ENCODE assay signal across 13 cellular contexts in the genomic region with DNA sequence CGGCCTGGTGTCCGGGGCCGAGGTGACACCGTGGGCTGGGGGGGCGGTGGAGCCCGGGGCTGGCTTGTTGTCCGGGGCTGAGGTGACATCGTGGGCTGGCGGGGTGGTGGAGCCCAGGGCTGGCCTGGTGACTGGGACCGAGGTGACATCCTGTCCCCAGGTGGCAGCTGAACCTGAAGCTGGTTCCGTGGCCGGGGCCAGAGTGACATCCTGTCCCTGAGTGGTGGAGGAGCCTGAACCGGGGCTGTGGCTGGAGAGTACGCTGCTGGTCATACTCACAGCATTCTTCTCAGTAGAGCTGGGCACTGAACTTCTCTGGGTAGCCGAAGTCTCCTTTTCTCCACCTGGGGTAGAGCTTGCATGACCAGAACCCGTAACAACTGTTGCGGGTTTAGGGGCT. TPM values are rescaled to one million over a fixed set of nuclear protein-coding genes. Genes with fewer than 3 reads are reported as not detected.
A peak's percentile ranks its signal among the peaks of the same experiment; 100 is the strongest.
DNase-seq lines count a peak whose midpoint lies in the region; ATAC-seq and TF ChIP-seq lines count a peak whose summit lies in the region.
"Had no signal": no experiment of that assay in that cellular context is flagged by ENCODE, and none has a peak within 500 bp of the region (broad histone marks: within the 10 kb centered on the region; RNA-seq: fewer than 3 reads in every experiment).

No MANE protein-coding gene starts in this region.

- no peaks in the 10 kb centered on the region for H3K36me3 Mint-ChIP-seq in activated naive CD4-positive, alpha-beta T cell treated with anti-CD3 and anti-CD28 coated beads, Interleukin-2, amount 50 U/mL, for 24 hours
- H3K36me3 Mint-ChIP-seq in activated naive CD8-positive, alpha-beta T cell treated with anti-CD3 and anti-CD28 coated beads for 36 hours: peaks cover 6% of the 10 kb centered on the region

- no peaks in the 10 kb centered on the region for H3K36me3 ChIP-seq in lung (ENCODE audit: control insufficient read depth in 2 of 2, insufficient read depth in 2 of 2, low read length in 2 of 2)
- no peaks in the 10 kb centered on the region for H3K36me3 ChIP-seq in transverse colon
- H3K36me3 ChIP-seq: BE2C, right lobe of liver had no signal

- no peak for DNase-seq in activated naive CD4-positive, alpha-beta T cell treated with anti-CD3 and anti-CD28 coated beads, Interleukin-2, amount 50 U/mL, for 16 hours
- DNase-seq in activated naive CD8-positive, alpha-beta T cell treated with anti-CD3 and anti-CD28 coated beads for 36 hours: no peak
- DNase-seq in lung (ENCODE audit: low spot score): no peak
- peak; percentile 47 for DNase-seq in transverse colon
- DNase-seq in GM03348 (ENCODE audit: low spot score): no peak
- no peak for DNase-seq in CD1c-positive myeloid dendritic cell (ENCODE audit: extremely low spot score)
- DNase-seq in posterior vena cava (ENCODE audit: low spot score): no peak
- DNase-seq: activated B cell treated with CpG ODN at 0.5 μM for 24 hours, anterior cingulate cortex, BE2C, NCI-H1417 treated with DMSO at 0.1 percent for 48 hours had no signal

- H3K27ac ChIP-seq in lung (ENCODE audit: low read depth in 1 of 2, low read length in 1 of 2) (peak overlapping the region in 1 of 2 donors; percentile 73), transverse colon (peak overlapping the region; percentile 92 to 98 (median 95))
- H3K27ac ChIP-seq: right lobe of liver had no signal

- H3K4me3 Mint-ChIP-seq in activated naive CD4-positive, alpha-beta T cell treated with anti-CD3 and anti-CD28 coated beads, Interleukin-2, amount 50 U/mL, for 24 hours: peak overlapping the region; percentile 42
- no peak overlapping the region for H3K4me3 Mint-ChIP-seq in activated naive CD8-positive, alpha-beta T cell treated with anti-CD3 and anti-CD28 coated beads for 36 hours

- no peak for TF ChIP-seq CTCF in lung (IDR thresholded peaks at IDR 0.05; ENCODE audit: control extremely low read depth, extremely low read depth)
- TF ChIP-seq CTCF in transverse colon (IDR thresholded peaks at IDR 0.05): no peak

- in situ Hi-C loops in transverse colon (cut with MboI; ENCODE audit: low pct_ligation_motif_present in 1 of 4, low pct_unique_long_range_greater_than_20kb in 1 of 4, low sequenced_read_pairs in 3 of 4): no loop called here

- intact Hi-C loops in transverse colon (cut with DNase I; ENCODE audit: low total_unique reads) (no loop called here), posterior vena cava (cut with DNase I) (no loop called here)

- H3K27me3 Mint-ChIP-seq in activated naive CD4-positive, alpha-beta T cell treated with anti-CD3 and anti-CD28 coated beads, Interleukin-2, amount 50 U/mL, for 24 hours: no peaks in the 10 kb centered on the region
- H3K27me3 Mint-ChIP-seq in activated naive CD8-positive, alpha-beta T cell treated with anti-CD3 and anti-CD28 coated beads for 36 hours: peaks cover 5% of the 10 kb centered on the region
- H3K27me3 Mint-ChIP-seq: activated B cell treated with CpG ODN at 0.5 μM for 24 hours had no signal

- TF ChIP-seq EP300 in transverse colon (IDR thresholded peaks at IDR 0.05; ENCODE audit: low read depth): no peak

- H3K27me3 ChIP-seq in lung (ENCODE audit: control insufficient read depth, insufficient read depth) (no peaks in the 10 kb centered on the region), transverse colon (no peaks in the 10 kb centered on the region)
- H3K27me3 ChIP-seq: BE2C, right lobe of liver had no signal

- 73 to 86% methylated on average over 16 to 17 of the region's 17 CpGs for WGBS in lung, 2 donors
- WGBS in transverse colon (ENCODE audit: low coverage in 1 of 2), 2 donors: 66% methylated on average over 13 of the region's 17 CpGs; no CpG with 5 or more reads in 1 of the 2 donors

- no peak overlapping the region for H3K27ac Mint-ChIP-seq in activated naive CD4-positive, alpha-beta T cell treated with anti-CD3 and anti-CD28 coated beads, Interleukin-2, amount 50 U/mL, for 24 hours
- H3K27ac Mint-ChIP-seq in activated naive CD8-positive, alpha-beta T cell treated with anti-CD3 and anti-CD28 coated beads for 36 hours: peak overlapping the region; percentile 84
- H3K27ac Mint-ChIP-seq: activated B cell treated with CpG ODN at 0.5 μM for 24 hours had no signal

- ATAC-seq in lung (ENCODE audit: insufficient read depth, low FRiP score): no peak

- H3K4me1 ChIP-seq in lung (ENCODE audit: control insufficient read depth in 2 of 2, insufficient read depth in 2 of 2, low read length in 2 of 2) (peaks cover 0 to 8% of the 10 kb centered on the region in 2 donors), transverse colon (peaks cover 13 to 52% (median 37%) of the 10 kb centered on the region in 4 donors)

- TF ChIP-seq POLR2A in transverse colon (IDR thresholded peaks at IDR 0.05): no peak

- H3K9me3 ChIP-seq in lung (ENCODE audit: control insufficient read depth in 2 of 2, insufficient read depth in 1 of 2, low read length in 1 of 2): no peaks in the 10 kb centered on the region
- no peaks in the 10 kb centered on the region for H3K9me3 ChIP-seq in transverse colon
- H3K9me3 ChIP-seq: BE2C, right lobe of liver had no signal

- peaks cover 40% of the 10 kb centered on the region for H3K4me1 Mint-ChIP-seq in activated naive CD4-positive, alpha-beta T cell treated with anti-CD3 and anti-CD28 coated beads, Interleukin-2, amount 50 U/mL, for 24 hours
- peaks cover 41% of the 10 kb centered on the region for H3K4me1 Mint-ChIP-seq in activated naive CD8-positive, alpha-beta T cell treated with anti-CD3 and anti-CD28 coated beads for 36 hours

- H3K4me3 ChIP-seq in lung: peak overlapping the region; percentile 44
- peak overlapping the region in 3 of 4 donors; percentile 28 to 58 (median 49) for H3K4me3 ChIP-seq in transverse colon
- H3K4me3 ChIP-seq: right lobe of liver had no signal

- H3K9me3 Mint-ChIP-seq in activated naive CD4-positive, alpha-beta T cell treated with anti-CD3 and anti-CD28 coated beads, Interleukin-2, amount 50 U/mL, for 24 hours: no peaks in the 10 kb centered on the region
- H3K9me3 Mint-ChIP-seq in activated naive CD8-positive, alpha-beta T cell treated with anti-CD3 and anti-CD28 coated beads for 36 hours: no peaks in the 10 kb centered on the region
- H3K9me3 Mint-ChIP-seq: activated B cell treated with CpG ODN at 0.5 μM for 24 hours had no signal

RNA-seq across cellular contexts. Expression of a gene that starts 15.8 kb away (rescaled TPM):
- total RNA-seq in activated naive CD8-positive, alpha-beta T cell treated with anti-CD3 and anti-CD28 coated beads for 36 hours: 1 to 10 TPM; 7.4 to 9.3 TPM
- 10 to 100 TPM; 26.6 to 33.1 TPM for total RNA-seq in lung
- polyA plus RNA-seq in lung: 10 to 100 TPM; 11.4 to 22.1 TPM
- 10 to 100 TPM; 19.2 to 37.8 (median 27.0) TPM for total RNA-seq in transverse colon
- total RNA-seq in posterior vena cava: 10 to 100 TPM; 46.3 to 96.6 TPM

RNA-seq across cellular contexts. Expression of a gene that starts 16.6 kb away (rescaled TPM):
- total RNA-seq in activated naive CD8-positive, alpha-beta T cell treated with anti-CD3 and anti-CD28 coated beads for 36 hours: 10 to 100 TPM; 68.0 to 72.5 TPM
- total RNA-seq in lung (10 to 100 TPM; 25.6 to 46.7 TPM), transverse colon (10 to 100 TPM; 24.3 to 64.0 (median 46.0) TPM), posterior vena cava (10 to 100 TPM; 20.9 to 26.8 TPM)
- 10 to 100 TPM; 69.9 to 72.1 TPM for polyA plus RNA-seq in lung

RNA-seq across cellular contexts. Expression of a gene that starts 18.3 kb away (rescaled TPM):
- 1 to 10 TPM; 4.6 to 4.9 TPM for total RNA-seq in activated naive CD8-positive, alpha-beta T cell treated with anti-CD3 and anti-CD28 coated beads for 36 hours
- total RNA-seq in lung (under 1 TPM; 0.60 to 0.71 TPM), transverse colon (under 1 TPM in 2 of 4 donors, not detected in 2; 0.41 to 0.48 TPM), posterior vena cava (1 to 10 TPM; 1.3 to 2.1 TPM)
- polyA plus RNA-seq in lung: under 1 TPM; 0.26 to 0.31 TPM

RNA-seq across cellular contexts. Expression of a gene that starts 18.8 kb away (rescaled TPM):
- 100 to 1,000 TPM; 135 to 145 TPM for total RNA-seq in activated naive CD8-positive, alpha-beta T cell treated with anti-CD3 and anti-CD28 coated beads for 36 hours
- total RNA-seq in lung (100 to 1,000 TPM in 1 of 2 donors, 10 to 100 TPM in 1; 58.2 to 162 TPM), transverse colon (100 to 1,000 TPM; 106 to 240 (median 131) TPM), posterior vena cava (100 to 1,000 TPM; 145 to 146 TPM)
- 100 to 1,000 TPM; 218 to 592 TPM for polyA plus RNA-seq in lung

RNA-seq across cellular contexts. Expression of a gene that starts 51.6 kb away (rescaled TPM):
- 10 to 100 TPM; 26.8 to 29.2 TPM for total RNA-seq in activated naive CD8-positive, alpha-beta T cell treated with anti-CD3 and anti-CD28 coated beads for 36 hours
- total RNA-seq in lung (10 to 100 TPM; 33.7 to 99.6 TPM), transverse colon (100 to 1,000 TPM in 1 of 4 donors, 10 to 100 TPM in 2, 1 to 10 TPM in 1; 7.2 to 130 (median 62.6) TPM), posterior vena cava (10 to 100 TPM; 53.1 to 75.2 TPM)
- polyA plus RNA-seq in lung: 100 to 1,000 TPM; 166 to 491 TPM
